ENCODE assay signal across 9 cellular contexts in the genomic region with DNA sequence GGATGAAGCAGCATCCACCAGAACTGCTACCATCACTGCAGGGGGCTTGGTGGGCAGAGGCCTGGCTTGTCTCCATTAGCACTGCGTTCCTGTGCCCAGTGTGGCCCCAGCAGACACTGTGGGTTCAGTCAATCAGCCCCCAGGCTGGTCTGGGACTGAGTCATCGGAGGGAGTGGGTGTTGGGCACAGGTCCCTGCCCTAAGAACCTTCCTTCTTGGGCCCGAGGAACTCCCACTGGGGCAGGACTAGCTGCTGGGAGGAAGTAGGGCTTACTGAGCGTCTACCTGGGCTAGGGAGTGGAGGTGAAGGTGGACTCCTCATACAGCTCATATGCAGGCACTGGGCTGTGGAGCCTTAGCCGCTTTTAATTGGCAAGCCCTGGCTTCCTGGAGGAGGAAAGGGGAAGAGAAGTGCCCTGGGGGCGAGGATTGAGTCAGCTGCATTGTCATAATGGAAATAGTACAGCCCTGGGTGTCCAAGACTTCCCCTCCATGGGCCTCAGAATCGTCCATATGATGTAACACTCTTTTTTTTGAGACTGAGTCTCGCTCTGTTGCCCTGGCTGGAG. TPM values are rescaled to one million over a fixed set of nuclear protein-coding genes. Genes with fewer than 3 reads are reported as not detected.
DNase-seq lines count a peak whose midpoint lies in the region; ATAC-seq, FAIRE-seq and TF ChIP-seq lines count a peak whose summit lies in the region.
"Had no signal": no experiment of that assay in that cellular context is flagged by ENCODE, and none has a peak within 500 bp of the region (broad histone marks: within the 10 kb centered on the region; RNA-seq: fewer than 3 reads in every experiment).

No MANE protein-coding gene starts in this region.

- intact Hi-C loops in Caco-2 (cut with micrococcal nuclease; ENCODE audit: unreplicated experiment) (no loop called here), kidney (cut with DNase I) (no loop called here)

- CTCF ChIA-PET in Caco-2 (lab: Charles Lee): no interaction called here

- peak; percentile 31 for ATAC-seq in GM21619 (IDR thresholded peaks at IDR 0.05; ENCODE audit: unreplicated experiment)
- ATAC-seq in activated naive CD4-positive, alpha-beta T cell treated with anti-CD3 and anti-CD28 coated beads, Interleukin-2, amount 50 U/mL, for 72 hours: peak; percentile 29 to 55
- ATAC-seq in lung (ENCODE audit: insufficient read depth, low FRiP score): peak; percentile 15

- POLR2A ChIA-PET in Caco-2 (lab: Charles Lee): no interaction called here

- no peaks in the 10 kb centered on the region for H3K9me3 ChIP-seq in Caco-2
- no peaks in the 10 kb centered on the region for H3K9me3 ChIP-seq in NT2/D1 (ENCODE audit: insufficient read depth, low read length)
- H3K9me3 ChIP-seq in lung (ENCODE audit: control insufficient read depth in 2 of 2, insufficient read depth in 1 of 2, low read length in 1 of 2): no peaks in the 10 kb centered on the region
- no peaks in the 10 kb centered on the region for H3K9me3 ChIP-seq in kidney (ENCODE audit: control insufficient read depth in 1 of 2, low read length in 2 of 2)

- peaks cover 8% of the 10 kb centered on the region for H3K4me1 Mint-ChIP-seq in Caco-2 (ENCODE audit: low read depth, unreplicated experiment)

- H3K27ac ChIP-seq in lung (ENCODE audit: low read depth in 1 of 2, low read length in 1 of 2) (peak overlapping the region in 1 of 2 donors; percentile 88), kidney (ENCODE audit: low read depth in 2 of 2, low read length in 2 of 2) (no peak overlapping the region)

- H3K4me1 ChIP-seq in Caco-2 (peaks cover 16% of the 10 kb centered on the region), NT2/D1 (ENCODE audit: insufficient read depth, insufficient read length) (peaks cover 26% of the 10 kb centered on the region), lung (ENCODE audit: control insufficient read depth in 2 of 2, insufficient read depth in 2 of 2, low read length in 2 of 2) (peaks cover 0 to 22% of the 10 kb centered on the region in 2 donors), kidney (ENCODE audit: control insufficient read depth in 1 of 2, insufficient read depth in 1 of 2, low read depth in 1 of 2, low read length in 2 of 2) (peaks cover 0 to 13% of the 10 kb centered on the region in 2 donors)

- peak overlapping the region; percentile 34 for H3K9ac ChIP-seq in NT2/D1 (ENCODE audit: insufficient read length, low read depth)
- H3K9ac ChIP-seq in kidney (ENCODE audit: low read length in 2 of 2): no peak overlapping the region

- no peaks in the 10 kb centered on the region for H3K27me3 Mint-ChIP-seq in Caco-2 (ENCODE audit: insufficient read depth, unreplicated experiment)

- no TSS peak for BruUV-seq in Caco-2 (replicated peaks; lab: Mats Ljungman, UMichigan)

- peak overlapping the region; percentile 28 for H3K4me3 Mint-ChIP-seq in Caco-2 (ENCODE audit: unreplicated experiment)

- WGBS in lung, 2 donors: 43 to 65% methylated on average over 8 of the region's 8 CpGs

- TF ChIP-seq CTCF in Caco-2 (IDR thresholded peaks at IDR 0.05; ENCODE audit: insufficient read depth in 1 of 2, low read depth in 1 of 2, low read length in 1 of 2, severe bottlenecking in 1 of 2, unreplicated experiment in 1 of 2) (no peak), lung (IDR thresholded peaks at IDR 0.05; ENCODE audit: control extremely low read depth, extremely low read depth) (no peak), kidney (IDR thresholded peaks at IDR 0.05; ENCODE audit: borderline replicate concordance, extremely low read depth, insufficient read depth) (no peak)

- H3K36me3 Mint-ChIP-seq in Caco-2 (ENCODE audit: insufficient read depth, unreplicated experiment): peaks cover 41% of the 10 kb centered on the region
- peaks cover 17 to 67% of the 10 kb centered on the region in 2 donors for H3K36me3 Mint-ChIP-seq in activated naive CD4-positive, alpha-beta T cell treated with anti-CD3 and anti-CD28 coated beads, Interleukin-2, amount 50 U/mL, for 72 hours

- H3K4me3 ChIP-seq in Caco-2 (ENCODE audit: low read depth, low read length) (no peak overlapping the region), NT2/D1 (ENCODE audit: insufficient read length, low read depth) (no peak overlapping the region), lung (peak overlapping the region; percentile 8), kidney (ENCODE audit: low read length in 2 of 2) (no peak overlapping the region)

- no peaks in the 10 kb centered on the region; the same call in 1 of the 2 replicates for H3K36me3 ChIP-seq in Caco-2 (ENCODE audit: control insufficient read depth, insufficient read depth, low read length)
- peaks cover 18% of the 10 kb centered on the region for H3K36me3 ChIP-seq in NT2/D1 (ENCODE audit: insufficient read depth, insufficient read length, low read length)
- H3K36me3 ChIP-seq in lung (ENCODE audit: control insufficient read depth in 2 of 2, insufficient read depth in 2 of 2, low read length in 2 of 2): peaks cover 0 to 3% of the 10 kb centered on the region in 2 donors
- H3K36me3 ChIP-seq in kidney (ENCODE audit: control insufficient read depth in 1 of 2, insufficient read depth in 2 of 2, low read length in 2 of 2): no peaks in the 10 kb centered on the region

- DNase-seq in Caco-2 (peak in 1 of 2 experiments; percentile 39), NT2/D1 (ENCODE audit: low read depth, low spot score) (no peak), lung (ENCODE audit: low spot score) (peak; percentile 51), kidney (no peak), SHP77 treated with DMSO at 0.1 percent for 48 hours (lab: John Stamatoyannopoulos, UW) (no peak), DMS 273 (lab: John Stamatoyannopoulos, UW; ENCODE audit: unreplicated experiment) (no peak)
- DNase-seq in activated naive CD4-positive, alpha-beta T cell treated with anti-CD3 and anti-CD28 coated beads, Interleukin-2, amount 50 U/mL, for 72 hours (ENCODE audit: low spot score in 2 of 2): no peak

- H3K27me3 ChIP-seq in Caco-2 (replicated peaks; ENCODE audit: control insufficient read depth, insufficient read depth, low read length) (no peaks in the 10 kb centered on the region), NT2/D1 (ENCODE audit: insufficient read depth, insufficient read length) (peaks cover 19% of the 10 kb centered on the region), lung (ENCODE audit: control insufficient read depth, insufficient read depth) (no peaks in the 10 kb centered on the region)

- H3K27ac Mint-ChIP-seq in Caco-2 (ENCODE audit: unreplicated experiment): no peak overlapping the region
- peak overlapping the region; percentile 86 to 88 for H3K27ac Mint-ChIP-seq in activated naive CD4-positive, alpha-beta T cell treated with anti-CD3 and anti-CD28 coated beads, Interleukin-2, amount 50 U/mL, for 72 hours

- H3K9me3 Mint-ChIP-seq in Caco-2 (ENCODE audit: unreplicated experiment): no peaks in the 10 kb centered on the region
- no peaks in the 10 kb centered on the region for H3K9me3 Mint-ChIP-seq in activated naive CD4-positive, alpha-beta T cell treated with anti-CD3 and anti-CD28 coated beads, Interleukin-2, amount 50 U/mL, for 72 hours

- no peak for FAIRE-seq in kidney (lab: Jason Lieb, UNC)
- FAIRE-seq: H1 had no signal

RNA-seq across cellular contexts. Expression of a gene that starts 1.4 kb away (rescaled TPM):
- total RNA-seq in Caco-2 (2022): 6.7 and 8.3 TPM in 2 replicates
- total RNA-seq in activated naive CD4-positive, alpha-beta T cell treated with anti-CD3 and anti-CD28 coated beads, Interleukin-2, amount 50 U/mL, for 72 hours: 10 to 100 TPM; 52.3 to 74.1 TPM
- 10 to 100 TPM; 18.2 to 45.0 TPM for total RNA-seq in lung
- polyA plus RNA-seq in lung: 10 to 100 TPM; 25.0 to 53.6 TPM
- total RNA-seq in kidney: 32.5 TPM
- 23.2 TPM for polyA plus RNA-seq in kidney (ENCODE audit: insufficient read depth, low read depth, low replicate concordance)

RNA-seq across cellular contexts. Expression of a gene that starts 5.2 kb away (rescaled TPM):
- total RNA-seq in Caco-2 (2022) (29.9 and 30.5 TPM in 2 replicates), lung (10 to 100 TPM; 25.7 to 90.3 TPM), kidney (59.9 TPM)
- 100 to 1,000 TPM in 1 of 2 donors, 10 to 100 TPM in 1; 75.8 to 139 TPM for total RNA-seq in activated naive CD4-positive, alpha-beta T cell treated with anti-CD3 and anti-CD28 coated beads, Interleukin-2, amount 50 U/mL, for 72 hours
- polyA plus RNA-seq in lung (100 to 1,000 TPM in 1 of 2 donors, 10 to 100 TPM in 1; 31.1 to 104 TPM), kidney (ENCODE audit: insufficient read depth, low read depth, low replicate concordance) (44.0 TPM)

RNA-seq across cellular contexts. Expression of a gene that starts 18.7 kb away (rescaled TPM):
- total RNA-seq in Caco-2 (2022) (not detected in 2 replicates), lung (1 to 10 TPM in 1 of 2 donors, under 1 TPM in 1; 0.20 to 1.1 TPM), kidney (0.94 TPM)
- total RNA-seq in activated naive CD4-positive, alpha-beta T cell treated with anti-CD3 and anti-CD28 coated beads, Interleukin-2, amount 50 U/mL, for 72 hours: under 1 TPM; 0.18 to 0.86 TPM
- polyA plus RNA-seq in lung (under 1 TPM; 0.37 TPM), kidney (ENCODE audit: insufficient read depth, low read depth, low replicate concordance) (not detected)
- total RNA-seq: H1 had no signal

RNA-seq across cellular contexts. Expression of a gene that starts 34.3 kb away (rescaled TPM):
- total RNA-seq in Caco-2 (2022): 67.1 and 68.7 TPM in 2 replicates
- total RNA-seq in activated naive CD4-positive, alpha-beta T cell treated with anti-CD3 and anti-CD28 coated beads, Interleukin-2, amount 50 U/mL, for 72 hours: 100 to 1,000 TPM in 1 of 2 donors, 10 to 100 TPM in 1; 96.6 to 129 TPM
- 10 to 100 TPM; 61.0 to 72.8 TPM for total RNA-seq in lung
- polyA plus RNA-seq in lung: 10 to 100 TPM; 19.4 to 41.2 TPM
- 75.8 TPM for total RNA-seq in kidney
- 20.9 TPM for polyA plus RNA-seq in kidney (ENCODE audit: insufficient read depth, low read depth, low replicate concordance)

RNA-seq across cellular contexts. Expression of a gene that starts 43.5 kb away (rescaled TPM):
- total RNA-seq in Caco-2 (2022) (128 and 146 TPM in 2 replicates), lung (10 to 100 TPM in 1 of 2 donors, 1 to 10 TPM in 1; 8.7 to 22.3 TPM), kidney (30.7 TPM)
- total RNA-seq in activated naive CD4-positive, alpha-beta T cell treated with anti-CD3 and anti-CD28 coated beads, Interleukin-2, amount 50 U/mL, for 72 hours: 10 to 100 TPM; 20.4 to 24.1 TPM
- polyA plus RNA-seq in lung (10 to 100 TPM; 12.4 to 14.0 TPM), kidney (ENCODE audit: insufficient read depth, low read depth, low replicate concordance) (50.2 TPM)
